In the genomic region with DNA sequence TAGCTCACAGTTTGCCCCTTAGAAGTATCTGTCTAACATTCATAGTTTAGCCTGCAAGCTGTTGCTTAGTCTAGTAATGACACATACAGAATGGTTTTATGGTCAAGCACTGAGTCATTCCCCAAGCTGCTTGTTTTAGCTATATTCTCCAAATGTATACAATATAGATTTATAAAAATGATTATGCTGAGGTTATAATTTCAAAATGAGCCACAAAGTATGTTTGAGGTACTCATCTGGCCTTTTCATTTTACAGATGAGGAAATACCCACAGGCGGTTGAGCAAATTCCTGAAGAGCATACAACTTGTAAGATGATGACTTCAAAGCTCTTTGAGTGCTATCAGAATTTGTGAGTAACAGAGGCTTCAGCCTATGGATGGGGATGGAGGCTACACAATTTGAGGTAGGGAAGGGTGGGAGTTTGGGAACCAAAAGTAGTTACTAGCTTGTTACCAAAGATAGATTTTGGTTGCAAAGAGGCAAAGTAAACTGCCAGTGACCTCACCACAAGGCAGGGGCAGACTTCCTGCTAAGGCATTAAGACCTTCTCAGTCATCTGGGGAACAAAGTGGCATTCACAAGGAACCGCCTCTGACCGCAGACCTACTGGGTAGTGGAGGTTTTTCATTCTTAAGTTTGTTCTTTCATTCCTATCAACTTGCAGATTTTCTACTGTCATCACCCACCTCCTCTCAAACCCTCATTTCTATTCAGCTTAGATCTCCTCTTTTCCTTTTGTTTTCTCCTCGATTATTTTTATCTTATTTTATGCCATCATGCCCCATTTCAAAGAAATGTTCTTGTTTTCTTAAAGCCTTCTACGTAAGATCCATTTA, we compare ENCODE assay signal across 9 cellular contexts.
DNase-seq lines count a peak whose midpoint lies in the region; ATAC-seq and TF ChIP-seq lines count a peak whose summit lies in the region.
"Had no signal": no experiment of that assay in that cellular context is flagged by ENCODE, and none has a peak within 500 bp of the region (broad histone marks: within the 10 kb centered on the region; RNA-seq: fewer than 3 reads in every experiment).

No MANE protein-coding gene starts in this region.

- CTCF ChIA-PET in activated CD4-positive, alpha-beta T cell treated with anti-CD3 and anti-CD28 coated beads for 36 hours (lab: Charles Lee) = interaction anchor here (0.6 kb wide), 1 partner anchor 798 kb away, joined by 3 read pairs; no protein-coding TSS in a partner anchor

- peak overlapping the region; percentile 67 for H3K27ac Mint-ChIP-seq in activated CD4-positive, alpha-beta T cell treated with anti-CD3 and anti-CD28 coated beads for 36 hours
- H3K27ac Mint-ChIP-seq in type B pancreatic cell = no peak overlapping the region

- DNase-seq in activated CD4-positive, alpha-beta T cell treated with anti-CD3 and anti-CD28 coated beads for 36 hours = peak; percentile 70
- no peak for DNase-seq in activated CD4-positive, alpha-beta T cell treated with anti-CD3 and anti-CD28 coated beads for 4 hours
- DNase-seq in RWPE2 (ENCODE audit: low spot score) (peak; percentile 39), fibroblast of lung (ENCODE audit: low read depth in 2 of 2) (peak; percentile 96 to 98), type B pancreatic cell (ENCODE audit: extremely low spot score, unreplicated experiment) (no peak), cortex of kidney (lab: John Stamatoyannopoulos, UW) (no peak), head of caudate nucleus (no peak)

- H3K79me2 ChIP-seq in fibroblast of lung (ENCODE audit: control insufficient read depth, insufficient read depth, low read length) = no peaks in the 10 kb centered on the region

- H3K4me3 ChIP-seq in RWPE2 (ENCODE audit: severe bottlenecking) = no peak overlapping the region
- H3K4me3 ChIP-seq in fibroblast of lung (replicated peaks in 1 of 4; ENCODE audit: control extremely low read depth in 1 of 4, insufficient read depth in 1 of 4, low read depth in 3 of 4, low read length in 4 of 4) = no peak overlapping the region
- H3K4me3 ChIP-seq: BLaER1 had no signal

- no peaks in the 10 kb centered on the region for H3K36me3 Mint-ChIP-seq in activated CD4-positive, alpha-beta T cell treated with anti-CD3 and anti-CD28 coated beads for 36 hours (ENCODE audit: low read depth)
- H3K36me3 Mint-ChIP-seq in type B pancreatic cell = peaks cover 5% of the 10 kb centered on the region

- POLR2A ChIA-PET in activated CD4-positive, alpha-beta T cell treated with anti-CD3 and anti-CD28 coated beads for 36 hours (lab: Charles Lee) = no interaction called here

- H3K27me3 Mint-ChIP-seq in activated CD4-positive, alpha-beta T cell treated with anti-CD3 and anti-CD28 coated beads for 36 hours = peaks cover 23% of the 10 kb centered on the region
- no peaks in the 10 kb centered on the region for H3K27me3 Mint-ChIP-seq in type B pancreatic cell

- H3K27ac ChIP-seq in RWPE2 (ENCODE audit: poor library complexity, severe bottlenecking) = peak overlapping the region; percentile 97
- H3K27ac ChIP-seq in fibroblast of lung (ENCODE audit: insufficient read depth, low read length) = peak overlapping the region; percentile 58
- H3K27ac ChIP-seq: BLaER1 had no signal

- TF ChIP-seq CTCF in RWPE2 (IDR thresholded peaks at IDR 0.05; ENCODE audit: poor library complexity, severe bottlenecking) = no peak
- TF ChIP-seq CTCF in fibroblast of lung (conservative IDR thresholded peaks at IDR 0.05 in 1 of 2, IDR thresholded peaks at IDR 0.05 in 1 of 2; ENCODE audit: low read depth in 1 of 2, low read length in 2 of 2) = no peak
- no peak for TF ChIP-seq CTCF in type B pancreatic cell (conservative IDR thresholded peaks at IDR 0.05)

- H2AFZ ChIP-seq in fibroblast of lung (ENCODE audit: low read length) = no peak overlapping the region

- intact Hi-C loops in activated CD4-positive, alpha-beta T cell treated with anti-CD3 and anti-CD28 coated beads for 36 hours (cut with DNase I, micrococcal nuclease) = loop anchor here (1.0 to 10.0 kb wide), 7 partner anchors 260 to 1010 kb away; a partner anchor contains a TSS
- intact Hi-C loops in head of caudate nucleus (cut with DNase I) = no loop called here

- no peaks in the 10 kb centered on the region for H3K9me3 Mint-ChIP-seq in activated CD4-positive, alpha-beta T cell treated with anti-CD3 and anti-CD28 coated beads for 36 hours (ENCODE audit: low read depth)
- H3K9me3 Mint-ChIP-seq in type B pancreatic cell = no peaks in the 10 kb centered on the region

- ATAC-seq in activated CD4-positive, alpha-beta T cell treated with anti-CD3 and anti-CD28 coated beads for 36 hours = peak; percentile 79
- ATAC-seq in HG02885 (IDR thresholded peaks at IDR 0.05; ENCODE audit: poor library complexity, unreplicated experiment) (peak; percentile 82), RWPE2 (ENCODE audit: low read depth) (peak; percentile 93)

- H3K4me3 Mint-ChIP-seq in activated CD4-positive, alpha-beta T cell treated with anti-CD3 and anti-CD28 coated beads for 36 hours = no peak overlapping the region
- no peak overlapping the region for H3K4me3 Mint-ChIP-seq in type B pancreatic cell

- H3K4me1 Mint-ChIP-seq in activated CD4-positive, alpha-beta T cell treated with anti-CD3 and anti-CD28 coated beads for 36 hours = peaks cover 10% of the 10 kb centered on the region
- peaks cover 6% of the 10 kb centered on the region for H3K4me1 Mint-ChIP-seq in type B pancreatic cell (ENCODE audit: unreplicated experiment)

- no peak overlapping the region for H3K9ac ChIP-seq in fibroblast of lung (ENCODE audit: insufficient read depth, low read length)
- H3K9ac ChIP-seq: BLaER1 had no signal

- H3K4me1 ChIP-seq in RWPE2 (ENCODE audit: insufficient read depth, poor library complexity, severe bottlenecking) = peaks cover 34% of the 10 kb centered on the region
- H3K4me1 ChIP-seq in fibroblast of lung (ENCODE audit: control insufficient read depth, extremely low read depth, insufficient read depth, low read length) = peaks cover 12% of the 10 kb centered on the region
- H3K4me1 ChIP-seq: BLaER1 had no signal

- H3K4me2 ChIP-seq in fibroblast of lung (ENCODE audit: extremely low read depth, insufficient read depth, low read length) = peak overlapping the region; percentile 56
- H3K4me2 ChIP-seq: BLaER1 had no signal

- H3K9me3 ChIP-seq in RWPE2 (ENCODE audit: severe bottlenecking) = no peaks in the 10 kb centered on the region
- H3K9me3 ChIP-seq in fibroblast of lung (ENCODE audit: control insufficient read depth, insufficient read depth, low read depth, low read length) = no peaks in the 10 kb centered on the region
- H3K9me3 ChIP-seq: BLaER1 had no signal

- H3K36me3 ChIP-seq in RWPE2 (ENCODE audit: low read depth) (no peaks in the 10 kb centered on the region), fibroblast of lung (ENCODE audit: control insufficient read depth, insufficient read depth, low read length) (no peaks in the 10 kb centered on the region)
- H3K36me3 ChIP-seq: BLaER1 had no signal

- H3K27me3 ChIP-seq in RWPE2 (ENCODE audit: insufficient read depth, poor library complexity, severe bottlenecking) (no peaks in the 10 kb centered on the region), fibroblast of lung (ENCODE audit: control insufficient read depth, insufficient read depth, low read length) (no peaks in the 10 kb centered on the region)
- H3K27me3 ChIP-seq: BLaER1 had no signal

- no peaks in the 10 kb centered on the region for H4K20me1 ChIP-seq in fibroblast of lung (ENCODE audit: control insufficient read depth, extremely low read depth, insufficient read depth, low read length)
- H4K20me1 ChIP-seq: BLaER1 had no signal

Comparison
In these comparisons a context has a peak if more than half of its experiments do, and no peak if none do; other contexts are left out.
1. DNase-seq: peak in activated CD4-positive, alpha-beta T cell treated with anti-CD3 and anti-CD28 coated beads for 36 hours (single experiment), RWPE2 (single experiment) and fibroblast of lung (2 of 2); none in activated CD4-positive, alpha-beta T cell treated with anti-CD3 and anti-CD28 coated beads for 4 hours (0 of 2), type B pancreatic cell (single experiment), cortex of kidney (single experiment) and head of caudate nucleus (0 of 42).
2. Peak in every context shown above with its lines, with median percentiles within 50 percentile points of each other: ATAC-seq.